In genomic region chr13:48125794-48126228, GRCh38 we compare ENCODE assay signal across 15 cellular contexts. TPM values are rescaled to one million over a fixed set of nuclear protein-coding genes. Genes with fewer than 3 reads are reported as not detected.
A peak's percentile ranks its signal among the peaks of the same experiment; 100 is the strongest.
DNase-seq lines count a peak whose midpoint lies in the region; ATAC-seq, FAIRE-seq and TF ChIP-seq lines count a peak whose summit lies in the region.
"Had no signal": no experiment of that assay in that cellular context is flagged by ENCODE, and none has a peak within 500 bp of the region (broad histone marks: within the 10 kb centered on the region; RNA-seq: fewer than 3 reads in every experiment).

No MANE protein-coding gene starts in this region.

- intact Hi-C loops in IMR-90 (cut with micrococcal nuclease) = loop anchor here (2.0 to 5.0 kb wide), 3 partner anchors 106 to 643 kb away; partner anchors contain the start of genes ITM2B and RB1
- intact Hi-C loops in endothelial cell of umbilical vein (cut with micrococcal nuclease) = loop anchor here (1.0 to 5.0 kb wide), 7 partner anchors 16 to 641 kb away; partner anchors contain the start of genes ITM2B, LPAR6 and RB1

- peak; percentile 37; the same call in 1 of the 2 replicates for ATAC-seq in IMR-90 (ENCODE audit: low read depth)
- no peak for ATAC-seq in HG03342 (IDR thresholded peaks at IDR 0.05; ENCODE audit: unreplicated experiment)

- H3K23ac ChIP-seq in IMR-90 (ENCODE audit: low read depth, low read length) = no peak overlapping the region

- TF ChIP-seq POLR2A in IMR-90 (IDR thresholded peaks at IDR 0.05; ENCODE audit: low read depth, low read length) (no peak), endothelial cell of umbilical vein (IDR thresholded peaks at IDR 0.05; ENCODE audit: low read depth, low read length) (no peak)

- DNase-seq in IMR-90 = no peak
- DNase-seq in endothelial cell of umbilical vein (ENCODE audit: low read depth, low spot score) = peak; percentile 92
- no peak for DNase-seq in activated naive CD4-positive, alpha-beta T cell treated with anti-CD3 and anti-CD28 coated beads, Interleukin-2, amount 10 ng/mL, durations not matched to agents 7 days and 5 days
- no peak for DNase-seq in stimulated activated CD4-positive, alpha-beta T cell treated with anti-CD3 and anti-CD28 coated beads, Interleukin-1b, Interleukin-23, amount 100 ng/mL, for 48 hours
- DNase-seq in activated naive CD4-positive, alpha-beta T cell (lab: John Stamatoyannopoulos, UW) = no peak
- DNase-seq: activated CD4-positive, alpha-beta T cell treated with anti-CD3 and anti-CD28 coated beads for 4 hours; amniotic stem cell; NCI-H1417 treated with DMSO at 0.1 percent for 48 hours; OCI-M1 had no signal

- FAIRE-seq in endothelial cell of umbilical vein (lab: Jason Lieb, UNC) = peak; percentile 85
- FAIRE-seq: GM18507, H1, islet of Langerhans had no signal

- no peak overlapping the region for H4K8ac ChIP-seq in IMR-90 (ENCODE audit: low read depth in 2 of 2, low read length in 2 of 2)

- no peak overlapping the region for H4K5ac ChIP-seq in IMR-90 (ENCODE audit: low read depth, low read length)

- H2BK20ac ChIP-seq in IMR-90 (ENCODE audit: low read depth, low read length) = no peak overlapping the region

- H3K4me1 Mint-ChIP-seq in activated naive CD4-positive, alpha-beta T cell treated with anti-CD3 and anti-CD28 coated beads, Interleukin-2, amount 10 ng/mL, durations not matched to agents 7 days and 5 days = peaks cover 26% of the 10 kb centered on the region

- no peaks in the 10 kb centered on the region for H3K9me3 Mint-ChIP-seq in activated naive CD4-positive, alpha-beta T cell treated with anti-CD3 and anti-CD28 coated beads, Interleukin-2, amount 10 ng/mL, durations not matched to agents 7 days and 5 days

- H3K36me3 ChIP-seq in IMR-90 (ENCODE audit: control insufficient read depth, insufficient read depth, low read length) (no peaks in the 10 kb centered on the region), endothelial cell of umbilical vein (ENCODE audit: control insufficient read depth in 2 of 2, extremely low read depth in 1 of 2, insufficient read depth in 2 of 2, low read length in 2 of 2) (no peaks in the 10 kb centered on the region), liver (ENCODE audit: control insufficient read depth in 4 of 4, insufficient read depth in 3 of 4, low read depth in 1 of 4, low read length in 3 of 4) (no peaks in the 10 kb centered on the region)

- H2AFZ ChIP-seq in IMR-90 (replicated peaks; ENCODE audit: low read length, poor library complexity) = no peak overlapping the region
- H2AFZ ChIP-seq in endothelial cell of umbilical vein (ENCODE audit: low read depth, low read length) = peak overlapping the region; percentile 91

- H3K36me3 Mint-ChIP-seq in activated naive CD4-positive, alpha-beta T cell treated with anti-CD3 and anti-CD28 coated beads, Interleukin-2, amount 10 ng/mL, durations not matched to agents 7 days and 5 days = no peaks in the 10 kb centered on the region

- H3K4me1 ChIP-seq in IMR-90 (ENCODE audit: control insufficient read depth, insufficient read depth, low read length) = peaks cover 2% of the 10 kb centered on the region; the same call in 1 of the 2 replicates
- H3K4me1 ChIP-seq in endothelial cell of umbilical vein (ENCODE audit: control insufficient read depth, extremely low read depth, insufficient read depth, low read length) = peaks cover 15% of the 10 kb centered on the region
- H3K4me1 ChIP-seq in liver (ENCODE audit: control insufficient read depth in 4 of 4, insufficient read depth in 4 of 4, low read length in 3 of 4) = peaks cover 0 to 21% (median 8%) of the 10 kb centered on the region in 4 donors

- no peaks in the 10 kb centered on the region for H3K79me1 ChIP-seq in IMR-90 (ENCODE audit: low read depth in 1 of 2, low read length in 2 of 2)

- POLR2A ChIA-PET in IMR-90 (lab: Charles Lee; ENCODE audit: unreplicated experiment) = no interaction called here
- POLR2A ChIA-PET in endothelial cell of umbilical vein (lab: Charles Lee) = no interaction called here

- H3K18ac ChIP-seq in IMR-90 (ENCODE audit: low read depth, low read length) = no peak overlapping the region

- H2BK15ac ChIP-seq in IMR-90 (ENCODE audit: low read depth, low read length) = no peak overlapping the region

- no peaks in the 10 kb centered on the region for H3K79me2 ChIP-seq in endothelial cell of umbilical vein (ENCODE audit: control insufficient read depth, insufficient read depth, low read length)

- H2AK5ac ChIP-seq in IMR-90 (ENCODE audit: low read depth, low read length) = no peak overlapping the region

- TF ChIP-seq RAD21 in IMR-90 (IDR thresholded peaks at IDR 0.05; ENCODE audit: low read length) (no peak), liver (IDR thresholded peaks at IDR 0.05) (peak; percentile 51 to 67)

- H2BK5ac ChIP-seq in IMR-90 (ENCODE audit: low read depth, low read length, poor library complexity, severe bottlenecking) = no peak overlapping the region

- TF ChIP-seq CTCF in IMR-90 (conservative IDR thresholded peaks at IDR 0.05; ENCODE audit: low read depth, low read length) = no peak
- TF ChIP-seq CTCF in endothelial cell of umbilical vein (IDR thresholded peaks at IDR 0.05; ENCODE audit: extremely low read depth in 1 of 2, insufficient read depth in 1 of 2, low read depth in 1 of 2, low read length in 2 of 2) = no peak
- TF ChIP-seq CTCF in liver (IDR thresholded peaks at IDR 0.05; ENCODE audit: low read depth, low read length, missing input control) = no peak

- in situ Hi-C loops in IMR-90 (cut with MboI; ENCODE audit: low sequenced_read_pairs) = loop anchor here (5.0 kb wide), 1 partner anchor 451 kb away; no protein-coding TSS in a partner anchor

- H3K27me3 Mint-ChIP-seq in activated naive CD4-positive, alpha-beta T cell treated with anti-CD3 and anti-CD28 coated beads, Interleukin-2, amount 10 ng/mL, durations not matched to agents 7 days and 5 days = peaks cover 6% of the 10 kb centered on the region

- no peak overlapping the region for H2AK9ac ChIP-seq in IMR-90 (replicated peaks; ENCODE audit: low read depth, low read length, poor library complexity)

- WGBS in IMR-90 (ENCODE audit: extremely low coverage in 2 of 2, insufficient read length in 1 of 2), 2 experiments = 0% methylated on average over 1 of the region's 7 CpGs; no CpG with 5 or more reads in 1 of the 2 experiments
- 33% methylated on average over 7 of the region's 7 CpGs for WGBS in liver

- H4K91ac ChIP-seq in IMR-90 (ENCODE audit: insufficient read depth, low read depth, low read length) = no peak overlapping the region

- H3K27me3 ChIP-seq in IMR-90 (ENCODE audit: control insufficient read depth, insufficient read depth, low read length) = peaks cover 4% of the 10 kb centered on the region
- no peaks in the 10 kb centered on the region for H3K27me3 ChIP-seq in endothelial cell of umbilical vein (ENCODE audit: control insufficient read depth in 2 of 2, insufficient read depth in 2 of 2, low read length in 2 of 2)
- no peaks in the 10 kb centered on the region for H3K27me3 ChIP-seq in liver (ENCODE audit: control insufficient read depth in 4 of 4, insufficient read depth in 4 of 4, low read length in 3 of 4)

- no peak overlapping the region for H3K56ac ChIP-seq in IMR-90 (ENCODE audit: extremely low read depth, insufficient read depth, low read length)

- H3K9me1 ChIP-seq in IMR-90 (ENCODE audit: insufficient read depth, low read length) (no peaks in the 10 kb centered on the region), endothelial cell of umbilical vein (replicated peaks; ENCODE audit: control insufficient read depth, extremely low read depth, insufficient read depth, low read length) (no peaks in the 10 kb centered on the region)

- H3K9ac ChIP-seq in IMR-90 (ENCODE audit: low read depth, low read length) (no peak overlapping the region), endothelial cell of umbilical vein (replicated peaks; ENCODE audit: extremely low read depth, insufficient read depth, low read length) (no peak overlapping the region), liver (ENCODE audit: low read depth in 1 of 2, low read length in 2 of 2) (peak overlapping the region in 1 of 2 donors; percentile 48)

- H3K4me3 ChIP-seq in IMR-90 (ENCODE audit: insufficient read depth, low read depth, low read length) = no peak overlapping the region
- H3K4me3 ChIP-seq in endothelial cell of umbilical vein (replicated peaks in 1 of 3; ENCODE audit: insufficient read depth in 1 of 3, low read depth in 1 of 3, low read length in 3 of 3) = peak overlapping the region in 1 of 3 experiments; percentile 49
- H3K4me3 ChIP-seq in liver (ENCODE audit: low read depth in 1 of 3, low read length in 3 of 3) = no peak overlapping the region
- H3K4me3 ChIP-seq in skin epidermis = no peak overlapping the region

- H3K4ac ChIP-seq in IMR-90 (ENCODE audit: low read depth, low read length) = no peak overlapping the region

- no peak overlapping the region for H3K4me2 ChIP-seq in IMR-90 (ENCODE audit: low read depth, low read length)
- peak overlapping the region; percentile 92 for H3K4me2 ChIP-seq in endothelial cell of umbilical vein (ENCODE audit: insufficient read depth, low read length)

- BruUV-seq in IMR-90 (replicated peaks; lab: Mats Ljungman, UMichigan) (no TSS peak), endothelial cell of umbilical vein (replicated peaks; lab: Mats Ljungman, UMichigan) (no TSS peak)

- H3K4me3 Mint-ChIP-seq in activated naive CD4-positive, alpha-beta T cell treated with anti-CD3 and anti-CD28 coated beads, Interleukin-2, amount 10 ng/mL, durations not matched to agents 7 days and 5 days = no peak overlapping the region

- no peaks in the 10 kb centered on the region for H3K9me3 ChIP-seq in IMR-90 (ENCODE audit: control insufficient read depth, insufficient read depth, low read length)
- no peaks in the 10 kb centered on the region for H3K9me3 ChIP-seq in endothelial cell of umbilical vein (replicated peaks; ENCODE audit: control insufficient read depth, insufficient read depth, low read length)
- H3K9me3 ChIP-seq in liver (ENCODE audit: control insufficient read depth in 4 of 4, low read length in 3 of 4) = no peaks in the 10 kb centered on the region

- H4K20me1 ChIP-seq in IMR-90 (ENCODE audit: insufficient read depth, low read length) = no peaks in the 10 kb centered on the region
- no peaks in the 10 kb centered on the region for H4K20me1 ChIP-seq in endothelial cell of umbilical vein (replicated peaks; ENCODE audit: control insufficient read depth, extremely low read depth, insufficient read depth, low read length)

- H3K27ac Mint-ChIP-seq in activated naive CD4-positive, alpha-beta T cell treated with anti-CD3 and anti-CD28 coated beads, Interleukin-2, amount 10 ng/mL, durations not matched to agents 7 days and 5 days = no peak overlapping the region

- no peak overlapping the region for H2BK120ac ChIP-seq in IMR-90 (ENCODE audit: low read depth, low read length)

- dilution Hi-C loops in IMR-90 (cut with HindIII; ENCODE audit: low sequenced_read_pairs, unreplicated experiment) (no loop called here), endothelial cell of umbilical vein (cut with MboI; ENCODE audit: extremely low pct_ligation_motif_present, low sequenced_read_pairs) (no loop called here)

- no peak overlapping the region for H3K27ac ChIP-seq in IMR-90 (ENCODE audit: insufficient read depth, low read length)
- peak overlapping the region; percentile 66 for H3K27ac ChIP-seq in endothelial cell of umbilical vein (ENCODE audit: insufficient read depth, low read depth, low read length)
- peak overlapping the region; percentile 50 to 69 for H3K27ac ChIP-seq in liver (ENCODE audit: low read depth in 1 of 2, low read length in 2 of 2)
- H3K27ac ChIP-seq in skin epidermis = peak overlapping the region in 14 of 21 experiments; percentile 8 to 77 (median 50)

- CTCF ChIA-PET in IMR-90 (lab: Yijun Ruan, JAX) = interaction anchor here (0.5 to 2.0 kb wide), 2 partner anchors 367 to 643 kb away, joined by 3 to 4 read pairs; no protein-coding TSS in a partner anchor
- CTCF ChIA-PET in endothelial cell of umbilical vein (lab: Charles Lee) = interaction anchor here (0.7 to 2.5 kb wide), 6 partner anchors 14 to 643 kb away, joined by 3 to 23 read pairs (median 9); partner anchors contain the start of gene NUDT15
- CTCF ChIA-PET in activated naive CD4-positive, alpha-beta T cell treated with anti-CD3 and anti-CD28 coated beads, Interleukin-2, amount 10 ng/mL, durations not matched to agents 7 days and 5 days (lab: Charles Lee) = interaction anchor here (0.7 to 2.7 kb wide), 10 partner anchors 11 to 480 kb away, joined by 3 to 21 read pairs (median 4); partner anchors contain the start of genes ITM2B and RB1

- no peak overlapping the region for H3K14ac ChIP-seq in IMR-90 (replicated peaks; ENCODE audit: low read depth, low read length)

RNA-seq across cellular contexts. Expression of gene MED4, which starts 30.9 kb away (rescaled TPM):
- total RNA-seq in IMR-90 (2012; rRNA removed) (25.3 and 28.3 TPM in 2 replicates), endothelial cell of umbilical vein (40.1 and 43.3 TPM in 2 replicates), liver (10 to 100 TPM; 18.2 to 22.8 TPM)
- polyA plus RNA-seq in IMR-90 (2012; rRNA removed) (38.5 and 40.5 TPM in 2 replicates), endothelial cell of umbilical vein (20.4 and 21.9 TPM in 2 replicates), liver (10 to 100 TPM; 22.3 to 32.4 TPM)
- polyA plus RNA-seq in IMR-90 (2012; cell fraction: cytosol; rRNA removed) = 13.2 and 16.4 TPM in 2 replicates
- polyA plus RNA-seq in IMR-90 (2012; cell fraction: nucleus; rRNA removed; ENCODE audit: low replicate concordance) = 2.4 and 21.2 TPM in 2 replicates
- polyA plus RNA-seq in endothelial cell of umbilical vein (2011; cell fraction: cytosol; rRNA removed) = 38.8 and 40.0 TPM in 2 replicates
- polyA plus RNA-seq in endothelial cell of umbilical vein (2011; cell fraction: nucleus; rRNA removed) = 22.9 and 27.3 TPM in 2 replicates
- 36.8 and 46.2 TPM in 2 replicates for polyA plus RNA-seq in endothelial cell of umbilical vein (2012)
- 17.1 and 23.0 TPM in 2 replicates for polyA minus RNA-seq in endothelial cell of umbilical vein
- 10.9 TPM for polyA minus RNA-seq in endothelial cell of umbilical vein (2011; cell fraction: cytosol; rRNA and poly(A)+ RNA removed)
- 13.1 and 16.4 TPM in 2 replicates for polyA minus RNA-seq in endothelial cell of umbilical vein (2011; cell fraction: nucleus; rRNA and poly(A)+ RNA removed)
